In genomic region chr14:89836830-89837469, GRCh38 we compare ENCODE assay signal across 29 cellular contexts.
"Had no signal": no experiment of that assay in that cellular context is flagged by ENCODE, and none has a peak within 500 bp of the region (broad histone marks: within the 10 kb centered on the region; RNA-seq: fewer than 3 reads in every experiment).

No MANE protein-coding gene starts in this region.

- H3K4me2 ChIP-seq: smooth muscle cell had no signal

- H3K27me3 ChIP-seq: neutrophil, pancreas, spleen, suprapubic skin, testis, tibial artery, transverse colon, upper lobe of right lung, uterus had no signal

- H3K4me3 ChIP-seq: pancreas, psoas muscle, skin epidermis, smooth muscle cell, spleen, suprapubic skin, testis, tibial artery, transverse colon, upper lobe of right lung, uterus had no signal

- H3K27ac ChIP-seq: neutrophil, pancreas, psoas muscle, skin epidermis, spleen, suprapubic skin, testis, tibial artery, transverse colon, upper lobe of right lung, uterus had no signal

- ATAC-seq: naive thymus-derived CD8-positive, alpha-beta T cell; natural killer cell treated with Interleukin-12 subunit alpha and Interleukin-12 subunit beta and Interleukin-15 and Interleukin-18, amount 100 ng/mL, for 72 hours; pancreas; psoas muscle; right cardiac atrium; sciatic nerve; stimulated activated memory B cell treated with anti-CD40 and anti-IgM and Interleukin-4, amounts not matched to agents 10 μg/mL and 1 μg/mL and 100 μg/mL, for 72 hours; stimulated activated naive CD8-positive, alpha-beta T cell treated with anti-CD3 and anti-CD28 coated beads, Interleukin-15, amount 100 ng/mL, for 72 hours; stimulated activated naive CD8-positive, alpha-beta T cell treated with anti-CD3 and anti-CD28 coated beads, Interleukin-15, Interleukin-2, amounts not matched to agents 100 U/mL and 50 U/mL, for 24 hours; upper lobe of right lung had no signal

- DNase-seq: naive thymus-derived CD8-positive, alpha-beta T cell; nephron progenitor cell; nucleus accumbens; pancreas; posterior cingulate gyrus; psoas muscle; right cardiac atrium; spleen; stimulated activated CD4-positive, alpha-beta T cell treated with anti-CD3 and anti-CD28 coated beads, Interleukin-12 subunit alpha, Interleukin-12 subunit beta, amount 100 ng/mL, for 4 hours; stimulated activated CD4-positive, alpha-beta T cell treated with anti-CD3 and anti-CD28 coated beads, Interleukin-1b, Interleukin-23, amount 100 ng/mL, for 48 hours; stimulated activated CD4-positive, alpha-beta T cell treated with anti-CD3 and anti-CD28 coated beads, Interleukin-4, amount 100 ng/mL, for 1 hour; stimulated activated CD4-positive, alpha-beta T cell treated with anti-CD3 and anti-CD28 coated beads, Interleukin-4, amount 100 ng/mL, for 4 hours; stimulated activated CD8-positive, alpha-beta memory T cell treated with anti-CD3 and anti-CD28 coated beads, Interleukin-4, amount 100 ng/mL, for 48 hours; stimulated activated naive CD4-positive, alpha-beta T cell; stimulated activated naive CD8-positive, alpha-beta T cell treated with anti-CD3 and anti-CD28 coated beads, Interleukin-15, amount 100 ng/mL, for 72 hours; stimulated activated naive CD8-positive, alpha-beta T cell treated with anti-CD3 and anti-CD28 coated beads, Interleukin-15, Interleukin-2, amounts not matched to agents 100 U/mL and 50 U/mL, for 24 hours; substantia nigra; testis; tibial artery; transverse colon; upper lobe of right lung; uterus had no signal

- H3K4me1 ChIP-seq: pancreas, psoas muscle, spleen, suprapubic skin, testis, transverse colon, upper lobe of right lung, uterus had no signal

- H3K9me3 ChIP-seq: neutrophil, pancreas, suprapubic skin, testis, transverse colon, upper lobe of right lung, uterus had no signal

- H3K36me3 ChIP-seq: neutrophil, pancreas, spleen, suprapubic skin, tibial artery, transverse colon, upper lobe of right lung, uterus had no signal
